23 cellular contexts compared by ENCODE assay signal in genomic region chr13:37216340-37216739, GRCh38.
"Had no signal": no experiment of that assay in that cellular context is flagged by ENCODE, and none has a peak within 500 bp of the region (broad histone marks: within the 10 kb centered on the region; RNA-seq: fewer than 3 reads in every experiment).

No MANE protein-coding gene starts in this region.

- H3K36me3 ChIP-seq: colonic mucosa, esophagus muscularis mucosa, esophagus squamous epithelium, gastrocnemius medialis, gastroesophageal sphincter, heart left ventricle, heart right ventricle had no signal

- H3K27ac ChIP-seq: colonic mucosa, coronary artery, dorsolateral prefrontal cortex, epithelial cell of prostate, esophagus muscularis mucosa, esophagus squamous epithelium, foreskin keratinocyte, gastrocnemius medialis, gastroesophageal sphincter, heart left ventricle, heart right ventricle had no signal

- ATAC-seq: effector memory CD8-positive, alpha-beta T cell; esophagus mucosa; foreskin keratinocyte; gastrocnemius medialis; gastroesophageal sphincter; heart left ventricle; heart right ventricle had no signal

- H3K27ac Mint-ChIP-seq: dendritic cell treated with granulocyte-macrophage colony-stimulating factor and Interleukin-4, amounts not matched to agents 40 ng/mL and 50 ng/mL, for 4 days; effector memory CD8-positive, alpha-beta T cell; endodermal cell had no signal

- H3K4me3 ChIP-seq: colonic mucosa, coronary artery, dorsolateral prefrontal cortex, esophagus muscularis mucosa, esophagus squamous epithelium, gastrocnemius medialis, gastroesophageal sphincter, heart left ventricle, heart right ventricle had no signal

- H3K9me3 ChIP-seq: colonic mucosa, esophagus squamous epithelium, gastrocnemius medialis had no signal

- H3K4me1 ChIP-seq: colonic mucosa, esophagus muscularis mucosa, esophagus squamous epithelium, foreskin keratinocyte, gastrocnemius medialis, gastroesophageal sphincter, heart left ventricle, heart right ventricle had no signal

- DNase-seq: colonic mucosa; cortex of kidney; dermis blood vessel endothelial cell; dorsolateral prefrontal cortex; effector CD4-positive, alpha-beta T cell; effector CD8-positive, alpha-beta T cell; effector memory CD4-positive, alpha-beta T cell; effector memory CD8-positive, alpha-beta T cell; endodermal cell; esophagus squamous epithelium; foreskin fibroblast; foreskin keratinocyte; foreskin melanocyte; gastrocnemius medialis; glutamatergic neuron; heart left ventricle; heart right ventricle had no signal

- H3K4me3 Mint-ChIP-seq: dendritic cell treated with granulocyte-macrophage colony-stimulating factor and Interleukin-4, amounts not matched to agents 40 ng/mL and 50 ng/mL, for 4 days; effector memory CD8-positive, alpha-beta T cell; endodermal cell had no signal

- H3K9me3 Mint-ChIP-seq: effector memory CD8-positive, alpha-beta T cell had no signal

- H3K27me3 Mint-ChIP-seq: dendritic cell treated with granulocyte-macrophage colony-stimulating factor and Interleukin-4, amounts not matched to agents 40 ng/mL and 50 ng/mL, for 4 days; effector memory CD8-positive, alpha-beta T cell had no signal

- H3K27me3 ChIP-seq: colonic mucosa, dorsolateral prefrontal cortex, esophagus muscularis mucosa, esophagus squamous epithelium, foreskin keratinocyte, gastrocnemius medialis, gastroesophageal sphincter, heart left ventricle, heart right ventricle had no signal
